28 cellular contexts compared by ENCODE assay signal in the genomic region with DNA sequence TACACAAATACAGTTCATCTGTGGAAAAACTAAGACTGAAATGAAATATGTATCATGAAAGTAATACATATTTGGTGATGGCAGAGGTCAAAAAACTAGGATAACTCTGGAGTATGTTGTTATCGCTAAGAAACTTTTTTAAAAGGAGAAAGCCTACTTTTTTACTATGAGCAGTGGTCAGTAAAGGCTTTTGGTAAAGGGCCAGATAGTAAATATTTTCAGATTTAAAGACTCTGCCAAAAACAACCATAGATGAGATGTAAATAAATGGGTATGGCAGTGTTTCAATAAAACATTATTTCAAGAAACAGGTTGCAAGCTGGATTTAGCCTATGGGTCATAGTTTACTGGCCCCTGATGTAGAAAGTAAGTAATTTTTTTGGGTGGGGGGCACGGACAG.
A peak's percentile ranks its signal among the peaks of the same experiment; 100 is the strongest.
DNase-seq lines count a peak whose midpoint lies in the region; ATAC-seq and TF ChIP-seq lines count a peak whose summit lies in the region.
"Had no signal": no experiment of that assay in that cellular context is flagged by ENCODE, and none has a peak within 500 bp of the region (broad histone marks: within the 10 kb centered on the region; RNA-seq: fewer than 3 reads in every experiment).

No MANE protein-coding gene starts in this region.

- no peak overlapping the region for H3K4me3 Mint-ChIP-seq in WTC11
- H3K4me3 Mint-ChIP-seq: activated CD4-positive, alpha-beta memory T cell treated with anti-CD3 and anti-CD28 coated beads for 36 hours; activated naive CD8-positive, alpha-beta T cell treated with anti-CD3 and anti-CD28 coated beads, Interleukin-2, amount 50 U/mL, for 24 hours; activated T-cell treated with anti-CD3 and anti-CD28 coated beads, Interleukin-2, amount 50 U/mL, for 72 hours; B cell; CD4-positive, alpha-beta memory T cell had no signal

- no peak for DNase-seq in RWPE2 (ENCODE audit: low spot score)
- DNase-seq in esophagus muscularis mucosa (ENCODE audit: extremely low spot score): no peak
- DNase-seq in WTC11 (ENCODE audit: low spot score): no peak
- no peak for DNase-seq in GM19238 (ENCODE audit: insufficient read length, low spot score)
- no peak for DNase-seq in stimulated activated naive CD4-positive, alpha-beta T cell (lab: John Stamatoyannopoulos, UW)
- DNase-seq: ACHN; activated CD4-positive, alpha-beta memory T cell treated with anti-CD3 and anti-CD28 coated beads for 36 hours; activated CD4-positive, CD25-positive, alpha-beta regulatory T cell treated with anti-CD3 and anti-CD28 coated beads, Interleukin-2, amount 50 U/mL, for 72 hours; activated naive CD8-positive, alpha-beta T cell treated with anti-CD3 and anti-CD28 coated beads, Interleukin-2, amount 50 U/mL, for 24 hours; activated T-cell treated with anti-CD3 and anti-CD28 coated beads, Interleukin-2, amount 50 U/mL, for 72 hours; CD4-positive, alpha-beta memory T cell; cerebellar nuclear complex; dorsolateral prefrontal cortex; glutamatergic neuron; islet precursor cell; MG63; naive thymus-derived CD8-positive, alpha-beta T cell; NCI-H1105; NCI-H1930; NCI-H2171 treated with DMSO at 0.1 percent for 48 hours; NCI-H510A; nucleus accumbens; stimulated activated naive CD4-positive, alpha-beta T cell treated with Interleukin-2 at 50 U/mL for 16 hours had no signal

- peaks cover 55% of the 10 kb centered on the region for H3K4me1 ChIP-seq in ACC112 (ENCODE audit: control insufficient read depth, insufficient read depth, low read length, unreplicated experiment)
- H3K4me1 ChIP-seq in RWPE2 (ENCODE audit: insufficient read depth, poor library complexity, severe bottlenecking): peaks cover 38% of the 10 kb centered on the region
- H3K4me1 ChIP-seq in esophagus muscularis mucosa: peaks cover 9 to 50% (median 47%) of the 10 kb centered on the region in 4 donors
- H3K4me1 ChIP-seq in rectal smooth muscle tissue (ENCODE audit: control insufficient read depth, insufficient read depth, low read length): peaks cover 15% of the 10 kb centered on the region

- no peaks in the 10 kb centered on the region for H3K36me3 Mint-ChIP-seq in WTC11
- H3K36me3 Mint-ChIP-seq: activated CD4-positive, alpha-beta memory T cell treated with anti-CD3 and anti-CD28 coated beads for 36 hours; CD4-positive, alpha-beta memory T cell; naive thymus-derived CD8-positive, alpha-beta T cell had no signal

- H3K9me3 ChIP-seq in RWPE2 (ENCODE audit: severe bottlenecking): no peaks in the 10 kb centered on the region
- H3K9me3 ChIP-seq in esophagus muscularis mucosa: no peaks in the 10 kb centered on the region
- H3K9me3 ChIP-seq: MG63 had no signal

- POLR2A ChIA-PET in WTC11 (lab: Charles Lee): no interaction called here

- intact Hi-C loops in esophagus muscularis mucosa (cut with DNase I): no loop called here

- H3K27ac ChIP-seq in ACC112 (ENCODE audit: low read depth, low read length): peak overlapping the region; percentile 91
- H3K27ac ChIP-seq in RWPE2 (ENCODE audit: poor library complexity, severe bottlenecking): peak overlapping the region; percentile 98
- H3K27ac ChIP-seq in esophagus muscularis mucosa (replicated peaks in 1 of 4): peak overlapping the region; percentile 58 to 86 (median 78)
- peak overlapping the region; percentile 18 for H3K27ac ChIP-seq in rectal smooth muscle tissue (ENCODE audit: low read depth, low read length)

- no peaks in the 10 kb centered on the region for H3K27me3 Mint-ChIP-seq in WTC11 (ENCODE audit: low read depth)
- H3K27me3 Mint-ChIP-seq: activated CD4-positive, alpha-beta memory T cell treated with anti-CD3 and anti-CD28 coated beads for 36 hours; activated naive CD8-positive, alpha-beta T cell treated with anti-CD3 and anti-CD28 coated beads, Interleukin-2, amount 50 U/mL, for 24 hours; B cell; CD4-positive, alpha-beta memory T cell; naive thymus-derived CD8-positive, alpha-beta T cell had no signal

- H3K36me3 ChIP-seq in ACC112 (ENCODE audit: insufficient read depth, low read length) (no peaks in the 10 kb centered on the region), RWPE2 (ENCODE audit: low read depth) (no peaks in the 10 kb centered on the region), esophagus muscularis mucosa (no peaks in the 10 kb centered on the region), rectal smooth muscle tissue (ENCODE audit: control insufficient read depth, insufficient read depth, low read length) (no peaks in the 10 kb centered on the region)
- H3K36me3 ChIP-seq: MG63 had no signal

- no peak for TF ChIP-seq CTCF in RWPE2 (IDR thresholded peaks at IDR 0.05; ENCODE audit: poor library complexity, severe bottlenecking)
- no peak for TF ChIP-seq CTCF in esophagus muscularis mucosa (IDR thresholded peaks at IDR 0.05)
- TF ChIP-seq CTCF in WTC11 (IDR thresholded peaks at IDR 0.05): no peak

- H3K27me3 ChIP-seq in ACC112 (ENCODE audit: insufficient read depth, low read length) (no peaks in the 10 kb centered on the region), RWPE2 (ENCODE audit: insufficient read depth, poor library complexity, severe bottlenecking) (no peaks in the 10 kb centered on the region), esophagus muscularis mucosa (no peaks in the 10 kb centered on the region), rectal smooth muscle tissue (ENCODE audit: control insufficient read depth, insufficient read depth, low read length) (no peaks in the 10 kb centered on the region)
- H3K27me3 ChIP-seq: dorsolateral prefrontal cortex, MG63 had no signal

- H3K9ac ChIP-seq in rectal smooth muscle tissue (ENCODE audit: low read length): no peak overlapping the region

- no peak for TF ChIP-seq EP300 in esophagus muscularis mucosa (IDR thresholded peaks at IDR 0.05)

- H3K27ac Mint-ChIP-seq in WTC11: no peak overlapping the region
- H3K27ac Mint-ChIP-seq: activated CD4-positive, alpha-beta memory T cell treated with anti-CD3 and anti-CD28 coated beads for 36 hours; activated naive CD8-positive, alpha-beta T cell treated with anti-CD3 and anti-CD28 coated beads, Interleukin-2, amount 50 U/mL, for 24 hours; activated T-cell treated with anti-CD3 and anti-CD28 coated beads, Interleukin-2, amount 50 U/mL, for 72 hours; B cell; CD4-positive, alpha-beta memory T cell had no signal

- H3K4me3 ChIP-seq in ACC112 (ENCODE audit: low read depth, low read length) (no peak overlapping the region), RWPE2 (ENCODE audit: severe bottlenecking) (no peak overlapping the region), esophagus muscularis mucosa (no peak overlapping the region), rectal smooth muscle tissue (ENCODE audit: low read length) (no peak overlapping the region)
- H3K4me3 ChIP-seq: dorsolateral prefrontal cortex, K562, MG63 had no signal

- no peaks in the 10 kb centered on the region for H3K79me2 ChIP-seq in ACC112 (ENCODE audit: control insufficient read depth, insufficient read depth, low read length, unreplicated experiment)

- peaks cover 7% of the 10 kb centered on the region for H3K4me1 Mint-ChIP-seq in WTC11

- no peak for TF ChIP-seq POLR2A in esophagus muscularis mucosa (IDR thresholded peaks at IDR 0.05; ENCODE audit: low read depth)

- no peaks in the 10 kb centered on the region; the same call in none of the 2 replicates for H3K9me3 Mint-ChIP-seq in WTC11
- H3K9me3 Mint-ChIP-seq: activated CD4-positive, alpha-beta memory T cell treated with anti-CD3 and anti-CD28 coated beads for 36 hours; activated naive CD8-positive, alpha-beta T cell treated with anti-CD3 and anti-CD28 coated beads, Interleukin-2, amount 50 U/mL, for 24 hours; naive thymus-derived CD8-positive, alpha-beta T cell had no signal

- ATAC-seq in RWPE2 (ENCODE audit: low read depth) (no peak), HG03457 (IDR thresholded peaks at IDR 0.05; ENCODE audit: unreplicated experiment) (no peak), WTC11 (no peak)
- ATAC-seq: activated naive CD8-positive, alpha-beta T cell treated with anti-CD3 and anti-CD28 coated beads, Interleukin-2, amount 50 U/mL, for 24 hours; activated T-cell treated with anti-CD3 and anti-CD28 coated beads, Interleukin-2, amount 50 U/mL, for 72 hours; K562; naive thymus-derived CD8-positive, alpha-beta T cell had no signal

- H2AFZ ChIP-seq in ACC112 (ENCODE audit: low read length, unreplicated experiment): no peak overlapping the region

- 56% methylated on average over 2 of the region's 2 CpGs for WGBS in esophagus muscularis mucosa

- CTCF ChIA-PET in WTC11 (lab: Charles Lee): no interaction called here

TF ChIP-seq in WTC11, 78 proteins besides CTCF, POLR2A, EP300 and RAD21 (continues in another document):
- TF ChIP-seq MXD4 (CRISPR knock-in tag; IDR thresholded peaks at IDR 0.05; ENCODE audit: borderline replicate concordance): no peak
- no peak for TF ChIP-seq CBFB (CRISPR knock-in tag; IDR thresholded peaks at IDR 0.05; ENCODE audit: low read depth)
- TF ChIP-seq, protein P1, sequence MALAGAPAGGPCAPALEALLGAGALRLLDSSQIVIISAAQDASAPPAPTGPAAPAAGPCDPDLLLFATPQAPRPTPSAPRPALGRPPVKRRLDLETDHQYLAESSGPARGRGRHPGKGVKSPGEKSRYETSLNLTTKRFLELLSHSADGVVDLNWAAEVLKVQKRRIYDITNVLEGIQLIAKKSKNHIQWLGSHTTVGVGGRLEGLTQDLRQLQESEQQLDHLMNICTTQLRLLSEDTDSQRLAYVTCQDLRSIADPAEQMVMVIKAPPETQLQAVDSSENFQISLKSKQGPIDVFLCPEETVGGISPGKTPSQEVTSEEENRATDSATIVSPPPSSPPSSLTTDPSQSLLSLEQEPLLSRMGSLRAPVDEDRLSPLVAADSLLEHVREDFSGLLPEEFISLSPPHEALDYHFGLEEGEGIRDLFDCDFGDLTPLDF (CRISPR knock-in tag; IDR thresholded peaks at IDR 0.05): no peak
- TF ChIP-seq TCF7 (CRISPR knock-in tag; IDR thresholded peaks at IDR 0.05; ENCODE audit: low read depth): no peak
- TF ChIP-seq EMX1 (CRISPR knock-in tag; IDR thresholded peaks at IDR 0.05): no peak
- no peak for TF ChIP-seq HMGXB4 (CRISPR knock-in tag; IDR thresholded peaks at IDR 0.05)
- no peak for TF ChIP-seq ZNF423 (CRISPR knock-in tag; IDR thresholded peaks at IDR 0.05)
- TF ChIP-seq NR3C1 (CRISPR knock-in tag; conservative IDR thresholded peaks at IDR 0.05; ENCODE audit: low read depth): no peak
- no peak for TF ChIP-seq PRRX2 (CRISPR knock-in tag; IDR thresholded peaks at IDR 0.05)
- TF ChIP-seq FOXP1 (CRISPR knock-in tag; IDR thresholded peaks at IDR 0.05; ENCODE audit: borderline replicate concordance): no peak

Comparison
In these comparisons a context has a peak if more than half of its experiments do, and no peak if none do; other contexts are left out.
1. H3K27ac ChIP-seq: peak in every context shown above with its lines; median percentile 98 in RWPE2; 91 in ACC112; 78 in esophagus muscularis mucosa; 18 in rectal smooth muscle tissue.